In the genomic region with DNA sequence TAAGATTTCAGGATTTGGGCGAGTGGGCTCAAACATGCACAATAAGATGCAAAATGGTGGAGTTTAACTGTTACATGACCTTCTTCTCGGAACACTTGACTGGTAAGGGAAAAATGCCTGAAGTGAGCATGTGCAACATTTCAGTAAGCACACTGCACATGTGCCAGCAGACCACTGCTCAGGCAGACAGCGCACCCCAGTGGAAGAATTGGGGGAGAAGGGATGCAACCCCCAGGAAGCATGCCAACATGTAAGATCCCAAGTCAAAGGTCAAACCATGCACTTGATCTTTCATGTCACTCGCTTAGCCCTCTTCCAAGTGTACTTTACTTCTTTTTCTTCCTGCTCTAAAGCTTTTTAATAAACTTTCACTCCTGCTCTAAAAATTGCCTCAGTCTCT, we compare ENCODE assay signal across 9 cellular contexts.
DNase-seq lines count a peak whose midpoint lies in the region; ATAC-seq, FAIRE-seq and TF ChIP-seq lines count a peak whose summit lies in the region.
"Had no signal": no experiment of that assay in that cellular context is flagged by ENCODE, and none has a peak within 500 bp of the region (broad histone marks: within the 10 kb centered on the region; RNA-seq: fewer than 3 reads in every experiment).

No MANE protein-coding gene starts in this region.

- H4K20me1 ChIP-seq in keratinocyte (ENCODE audit: control insufficient read depth, extremely low read depth, insufficient read depth, low read length), result no peaks in the 10 kb centered on the region

- no peaks in the 10 kb centered on the region for H3K27me3 Mint-ChIP-seq in MCF 10A (ENCODE audit: insufficient read depth, unreplicated experiment)

- CTCF ChIA-PET in MCF 10A (lab: Yijun Ruan, JAX), result interaction anchor here (0.6 to 1.1 kb wide), 2 partner anchors 51 to 206 kb away, joined by 3 read pairs; no protein-coding TSS in a partner anchor

- H3K9me1 ChIP-seq in keratinocyte (ENCODE audit: control insufficient read depth, extremely low read depth, insufficient read depth, low read length), result no peaks in the 10 kb centered on the region

- no peak for FAIRE-seq in keratinocyte (lab: Jason Lieb, UNC)

- 70% methylated on average over 4 of the region's 4 CpGs for WGBS in esophagus muscularis mucosa

- no peaks in the 10 kb centered on the region for H3K9me3 Mint-ChIP-seq in MCF 10A (ENCODE audit: unreplicated experiment)

- no peak for TF ChIP-seq POLR2A in breast epithelium (IDR thresholded peaks at IDR 0.05)
- no peak for TF ChIP-seq POLR2A in esophagus muscularis mucosa (IDR thresholded peaks at IDR 0.05; ENCODE audit: low read depth)

- BruUV-seq in MCF 10A (replicated peaks; lab: Mats Ljungman, UMichigan), result no TSS peak

- H3K4me3 ChIP-seq in breast epithelium (no peak overlapping the region), keratinocyte (ENCODE audit: control insufficient read depth in 2 of 3, extremely low read depth in 1 of 3, insufficient read depth in 2 of 3, low read depth in 1 of 3, low read length in 3 of 3) (no peak overlapping the region), esophagus muscularis mucosa (no peak overlapping the region)
- H3K4me3 ChIP-seq in effector memory CD4-positive, alpha-beta T cell (ENCODE audit: insufficient read depth, low read depth, low read length, poor library complexity, severe bottlenecking), result no peak overlapping the region

- H3K27ac Mint-ChIP-seq in MCF 10A (ENCODE audit: low read depth, unreplicated experiment), result no peak overlapping the region
- H3K27ac Mint-ChIP-seq: activated naive CD4-positive, alpha-beta T cell treated with anti-CD3 and anti-CD28 coated beads, Interleukin-2, amount 50 U/mL, for 72 hours had no signal

- H2AFZ ChIP-seq in keratinocyte (ENCODE audit: control insufficient read depth, low read length), result no peak overlapping the region

- ATAC-seq in HG03196 (IDR thresholded peaks at IDR 0.05; ENCODE audit: unreplicated experiment) (peak; percentile 65), HG03025 (IDR thresholded peaks at IDR 0.05; ENCODE audit: low FRiP score, unreplicated experiment) (no peak)

- H3K4me2 ChIP-seq in keratinocyte (ENCODE audit: control insufficient read depth, extremely low read depth, insufficient read depth, low read depth, low read length), result no peak overlapping the region

- peaks cover 6% of the 10 kb centered on the region for H3K4me1 Mint-ChIP-seq in MCF 10A (ENCODE audit: insufficient read depth, unreplicated experiment)

- H3K36me3 Mint-ChIP-seq in MCF 10A (ENCODE audit: insufficient read depth, unreplicated experiment), result no peaks in the 10 kb centered on the region
- H3K36me3 Mint-ChIP-seq: activated naive CD4-positive, alpha-beta T cell treated with anti-CD3 and anti-CD28 coated beads, Interleukin-2, amount 50 U/mL, for 72 hours had no signal

- no peaks in the 10 kb centered on the region for H3K4me1 ChIP-seq in breast epithelium
- H3K4me1 ChIP-seq in keratinocyte (ENCODE audit: control insufficient read depth, extremely low read depth, insufficient read depth, low read length), result no peaks in the 10 kb centered on the region
- no peaks in the 10 kb centered on the region for H3K4me1 ChIP-seq in esophagus muscularis mucosa
- H3K4me1 ChIP-seq in effector memory CD4-positive, alpha-beta T cell (ENCODE audit: control insufficient read depth, insufficient read depth, low read length, poor library complexity, severe bottlenecking), result no peaks in the 10 kb centered on the region

- H3K4me3 Mint-ChIP-seq in MCF 10A (ENCODE audit: unreplicated experiment), result no peak overlapping the region

- DNase-seq in MCF 10A (ENCODE audit: unreplicated experiment) (peak; percentile 51), breast epithelium (ENCODE audit: low spot score in 2 of 2) (no peak), SHP77 treated with DMSO at 0.1 percent for 48 hours (lab: John Stamatoyannopoulos, UW) (peak; percentile 2), keratinocyte (ENCODE audit: low read depth, low spot score) (no peak), esophagus muscularis mucosa (ENCODE audit: extremely low spot score) (no peak)
- DNase-seq in effector memory CD4-positive, alpha-beta T cell, result no peak

- POLR2A ChIA-PET in MCF 10A (lab: Yijun Ruan, JAX), result interaction anchor here (0.6 kb wide), 1 partner anchor 882 kb away, joined by 3 read pairs; no protein-coding TSS in a partner anchor

- peak; percentile 21 for TF ChIP-seq CTCF in MCF 10A (IDR thresholded peaks at IDR 0.05; ENCODE audit: unreplicated experiment)
- TF ChIP-seq CTCF in breast epithelium (IDR thresholded peaks at IDR 0.05), result no peak
- TF ChIP-seq CTCF in keratinocyte (optimal IDR thresholded peaks at IDR 0.05 in 1 of 3, IDR thresholded peaks at IDR 0.05 in 1 of 3, conservative IDR thresholded peaks at IDR 0.05 in 1 of 3; ENCODE audit: extremely low read depth in 1 of 3, insufficient read depth in 2 of 3, low read length in 3 of 3), result peak in 2 of 3 experiments; percentile 38 to 59
- no peak for TF ChIP-seq CTCF in esophagus muscularis mucosa (IDR thresholded peaks at IDR 0.05)

- TF ChIP-seq EP300 in esophagus muscularis mucosa (IDR thresholded peaks at IDR 0.05), result no peak

- H3K36me3 ChIP-seq in breast epithelium (no peaks in the 10 kb centered on the region), keratinocyte (ENCODE audit: control insufficient read depth in 2 of 2, extremely low read depth in 1 of 2, insufficient read depth in 2 of 2, low read length in 2 of 2) (no peaks in the 10 kb centered on the region), esophagus muscularis mucosa (no peaks in the 10 kb centered on the region)
- H3K36me3 ChIP-seq in effector memory CD4-positive, alpha-beta T cell (ENCODE audit: control insufficient read depth, insufficient read depth, low read length), result no peaks in the 10 kb centered on the region

- H3K27ac ChIP-seq in breast epithelium (no peak overlapping the region), keratinocyte (ENCODE audit: control insufficient read depth, insufficient read depth, low read length) (no peak overlapping the region), esophagus muscularis mucosa (replicated peaks in 1 of 4) (no peak overlapping the region)
- no peak overlapping the region for H3K27ac ChIP-seq in effector memory CD4-positive, alpha-beta T cell (ENCODE audit: insufficient read depth, low read length, poor library complexity, severe bottlenecking)

- H3K27me3 ChIP-seq in breast epithelium, result no peaks in the 10 kb centered on the region
- no peaks in the 10 kb centered on the region for H3K27me3 ChIP-seq in keratinocyte (ENCODE audit: control insufficient read depth, extremely low read depth, insufficient read depth, low read length)
- H3K27me3 ChIP-seq in esophagus muscularis mucosa, result no peaks in the 10 kb centered on the region
- no peaks in the 10 kb centered on the region for H3K27me3 ChIP-seq in effector memory CD4-positive, alpha-beta T cell (replicated peaks; ENCODE audit: control insufficient read depth, insufficient read depth, low read length, poor library complexity, severe bottlenecking)

- dilution Hi-C loops in keratinocyte (cut with MboI; ENCODE audit: extremely low pct_ligation_motif_present, low sequenced_read_pairs), result no loop called here

- H3K79me2 ChIP-seq in keratinocyte (ENCODE audit: control insufficient read depth, insufficient read depth, low read length), result no peaks in the 10 kb centered on the region

- no peak overlapping the region for H3K9ac ChIP-seq in keratinocyte (ENCODE audit: control insufficient read depth, extremely low read depth, insufficient read depth, low read length)

- H3K9me3 ChIP-seq in breast epithelium (no peaks in the 10 kb centered on the region), keratinocyte (ENCODE audit: control insufficient read depth, low read depth, low read length) (no peaks in the 10 kb centered on the region), esophagus muscularis mucosa (peaks cover 0 to 7% (median 4%) of the 10 kb centered on the region in 4 donors)
- no peaks in the 10 kb centered on the region for H3K9me3 ChIP-seq in effector memory CD4-positive, alpha-beta T cell (ENCODE audit: control insufficient read depth, low read length)

- intact Hi-C loops in MCF 10A (cut with micrococcal nuclease) (no loop called here), breast epithelium (cut with DNase I; ENCODE audit: low total_unique reads) (no loop called here), esophagus muscularis mucosa (cut with DNase I) (no loop called here)

Comparison
In these comparisons a context has a peak if more than half of its experiments do, and no peak if none do; other contexts are left out.
1. DNase-seq: peak in MCF 10A (single experiment) and SHP77 treated with DMSO at 0.1 percent for 48 hours (single experiment); none in breast epithelium (0 of 2), keratinocyte (single experiment), esophagus muscularis mucosa (single experiment) and effector memory CD4-positive, alpha-beta T cell (0 of 3).
2. CTCF ChIP-seq: peak in MCF 10A (single experiment) and keratinocyte (2 of 3); none in breast epithelium (0 of 3) and esophagus muscularis mucosa (0 of 3).